Comparison of ENCODE assay signal across 8 cellular contexts in the genomic region with DNA sequence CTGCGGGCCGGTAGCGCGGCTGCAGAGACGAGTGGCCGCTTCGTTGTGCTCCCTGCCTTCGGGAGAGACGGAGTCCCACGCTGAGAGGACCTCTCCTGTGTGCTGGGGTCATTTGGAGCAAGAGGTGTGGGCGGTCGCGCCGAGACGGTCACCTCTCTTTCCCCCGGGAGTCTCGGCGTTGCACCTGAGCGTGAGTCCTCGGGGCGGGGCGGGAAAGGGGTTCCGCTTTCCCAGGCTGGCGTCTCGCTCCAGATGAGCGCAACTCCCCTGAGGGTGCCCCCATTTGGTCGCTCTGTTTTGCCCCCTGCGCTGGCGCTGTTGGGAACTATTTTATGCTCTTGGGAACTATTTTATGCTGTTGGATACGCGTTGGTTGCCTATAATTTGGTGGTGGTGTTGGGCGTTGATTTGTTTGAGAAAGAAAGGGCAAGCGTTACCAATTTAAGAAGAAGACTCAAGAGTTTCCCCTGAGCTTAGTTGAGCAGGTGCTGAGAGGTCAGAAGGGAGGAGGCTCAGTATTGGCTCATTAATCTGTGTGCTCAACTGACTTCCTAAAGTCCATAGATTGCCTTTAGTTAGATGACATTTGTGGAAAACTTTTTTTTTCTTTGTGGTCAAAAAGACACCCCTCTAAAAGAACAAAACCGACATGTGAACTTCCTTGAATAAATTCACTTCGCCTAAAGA. TPM values are rescaled to one million over a fixed set of nuclear protein-coding genes. Genes with fewer than 3 reads are reported as not detected.
DNase-seq lines count a peak whose midpoint lies in the region; ATAC-seq, FAIRE-seq and TF ChIP-seq lines count a peak whose summit lies in the region.

No MANE protein-coding gene starts in this region.

- POLR2A ChIA-PET in Caco-2 (lab: Charles Lee) = no interaction called here

- peak overlapping the region; percentile 89 for H3K27ac Mint-ChIP-seq in Caco-2 (ENCODE audit: unreplicated experiment)
- H3K27ac Mint-ChIP-seq in brain = peak overlapping the region; percentile 65 to 92 (median 85)

- H3K27me3 Mint-ChIP-seq in Caco-2 (ENCODE audit: insufficient read depth, unreplicated experiment) = no peaks in the 10 kb centered on the region
- H3K27me3 Mint-ChIP-seq in brain = peaks cover 10% of the 10 kb centered on the region

- WGBS in small intestine, 3 donors = 0 to 2% (median 2%) methylated on average over 30 to 35 of the region's 35 CpGs

- peak; percentile 27 for ATAC-seq in GM21381 (IDR thresholded peaks at IDR 0.05; ENCODE audit: unreplicated experiment)

- intact Hi-C loops in Caco-2 (cut with micrococcal nuclease; ENCODE audit: unreplicated experiment) = loop anchor here (10.0 kb wide), 1 partner anchor 469 kb away; a partner anchor contains a TSS

- in situ Hi-C loops in KBM-7 (cut with MboI; ENCODE audit: low pct_unique_long_range_greater_than_20kb, low sequenced_read_pairs) = no loop called here

- CTCF ChIA-PET in Caco-2 (lab: Charles Lee) = no interaction called here

- TF ChIP-seq CTCF in Caco-2 (IDR thresholded peaks at IDR 0.05; ENCODE audit: insufficient read depth in 1 of 2, low read depth in 1 of 2, low read length in 1 of 2, severe bottlenecking in 1 of 2, unreplicated experiment in 1 of 2) (no peak), brain (conservative IDR thresholded peaks at IDR 0.05) (no peak)

- no peaks in the 10 kb centered on the region for H3K4me1 Mint-ChIP-seq in Caco-2 (ENCODE audit: low read depth, unreplicated experiment)
- H3K4me1 Mint-ChIP-seq in brain = peaks cover 17% of the 10 kb centered on the region

- H3K36me3 Mint-ChIP-seq in Caco-2 (ENCODE audit: insufficient read depth, unreplicated experiment) = peaks cover 6% of the 10 kb centered on the region
- peaks cover 8% of the 10 kb centered on the region for H3K36me3 Mint-ChIP-seq in brain

- peak overlapping the region; percentile 93 to 96 for H3K27ac ChIP-seq in small intestine (ENCODE audit: low read depth in 1 of 2, low read length in 1 of 2)

- no peaks in the 10 kb centered on the region for H3K27me3 ChIP-seq in Caco-2 (replicated peaks; ENCODE audit: control insufficient read depth, insufficient read depth, low read length)
- H3K27me3 ChIP-seq in small intestine (ENCODE audit: control insufficient read depth in 2 of 2, insufficient read depth in 2 of 2, low read length in 2 of 2) = no peaks in the 10 kb centered on the region

- no peaks in the 10 kb centered on the region for H3K9me3 ChIP-seq in Caco-2
- H3K9me3 ChIP-seq in small intestine (ENCODE audit: control insufficient read depth, low read depth) = no peaks in the 10 kb centered on the region

- no peak for FAIRE-seq in small intestine (lab: Jason Lieb, UNC)

- H3K36me3 ChIP-seq in Caco-2 (ENCODE audit: control insufficient read depth, insufficient read depth, low read length) = no peaks in the 10 kb centered on the region
- H3K36me3 ChIP-seq in small intestine (ENCODE audit: control insufficient read depth in 2 of 2, insufficient read depth in 2 of 2, low read length in 2 of 2) = no peaks in the 10 kb centered on the region

- H3K9me3 Mint-ChIP-seq in Caco-2 (ENCODE audit: unreplicated experiment) = no peaks in the 10 kb centered on the region
- peaks cover 2 to 10% (median 5%) of the 10 kb centered on the region in 5 experiments for H3K9me3 Mint-ChIP-seq in brain

- DNase-seq in Caco-2 = peak in 1 of 2 experiments; percentile 62
- DNase-seq in KBM-7 = peak; percentile 73
- peak; percentile 61 for DNase-seq in SKM-1 (lab: John Stamatoyannopoulos, UW; ENCODE audit: unreplicated experiment)
- peak; percentile 40 for DNase-seq in inferior parietal cortex (ENCODE audit: extremely low spot score)
- DNase-seq in small intestine = peak; percentile 66
- DNase-seq in hepatic stellate cell (ENCODE audit: low spot score) = no peak

- peak overlapping the region; percentile 63 for H3K4me3 ChIP-seq in Caco-2 (ENCODE audit: low read depth, low read length)
- H3K4me3 ChIP-seq in small intestine (ENCODE audit: low read depth in 1 of 2, low read length in 2 of 2) = peak overlapping the region; percentile 59 to 89

- BruUV-seq in Caco-2 (replicated peaks; lab: Mats Ljungman, UMichigan) = no TSS peak

- H3K4me3 Mint-ChIP-seq in Caco-2 (ENCODE audit: unreplicated experiment) = peak overlapping the region; percentile 89
- peak overlapping the region in 1 of 5 experiments; percentile 90 for H3K4me3 Mint-ChIP-seq in brain

- H3K4me1 ChIP-seq in Caco-2 (peaks cover 6% of the 10 kb centered on the region; the same call in 1 of the 2 replicates), small intestine (ENCODE audit: control insufficient read depth in 2 of 2, insufficient read depth in 1 of 2, low read depth in 1 of 2, low read length in 1 of 2) (peaks cover 0 to 2% of the 10 kb centered on the region in 2 donors)

RNA-seq across cellular contexts. Expression of a gene that starts 0.7 kb away (rescaled TPM):
- 8.4 and 10.8 TPM in 2 replicates for total RNA-seq in Caco-2 (2022)
- polyA plus RNA-seq in brain (ENCODE audit: insufficient read depth, low read depth, low replicate concordance) (7.0 TPM), small intestine (1 to 10 TPM; 1.6 to 5.7 (median 2.7) TPM)
